In genomic region chr11:69310351-69310750, GRCh38 we compare ENCODE assay signal across 31 cellular contexts. TPM values are rescaled to one million over a fixed set of nuclear protein-coding genes. Genes with fewer than 3 reads are reported as not detected.
DNase-seq lines count a peak whose midpoint lies in the region; ATAC-seq and TF ChIP-seq lines count a peak whose summit lies in the region.
"Had no signal": no experiment of that assay in that cellular context is flagged by ENCODE, and none has a peak within 500 bp of the region (broad histone marks: within the 10 kb centered on the region; RNA-seq: fewer than 3 reads in every experiment).

No MANE protein-coding gene starts in this region.

- TF ChIP-seq CTCF in A673 (conservative IDR thresholded peaks at IDR 0.05; ENCODE audit: low read depth, low read length) (no peak), PC-9 (conservative IDR thresholded peaks at IDR 0.05) (no peak), nephron (IDR thresholded peaks at IDR 0.05; ENCODE audit: unreplicated experiment in 3 of 3) (no peak)

- no peaks in the 10 kb centered on the region for H3K27me3 Mint-ChIP-seq in activated CD4-positive, alpha-beta T cell treated with anti-CD3 and anti-CD28 coated beads, Interleukin-2, amount 10 ng/mL, durations not matched to agents 24 days and 14 days
- H3K27me3 Mint-ChIP-seq in nephron (ENCODE audit: low read depth), result peaks cover 10% of the 10 kb centered on the region
- H3K27me3 Mint-ChIP-seq: activated T-cell treated with anti-CD3 and anti-CD28 coated beads, Interleukin-2, amount 50 U/mL, for 24 hours; CD4-positive, alpha-beta T cell had no signal

- H3K36me3 ChIP-seq in A673 (ENCODE audit: insufficient read depth, low read length, poor library complexity, severe bottlenecking) (peaks cover 34% of the 10 kb centered on the region), PC-9 (ENCODE audit: low read depth) (peaks cover 76% of the 10 kb centered on the region)
- H3K36me3 ChIP-seq: esophagus squamous epithelium, heart left ventricle, left ventricle myocardium inferior, thoracic aorta, vagina had no signal

- POLR2A ChIA-PET in A673 (lab: Charles Lee; ENCODE audit: low non-redundant PET) (no interaction called here), PC-9 (lab: Charles Lee; ENCODE audit: unreplicated experiment) (no interaction called here)

- peaks cover 34% of the 10 kb centered on the region for H3K4me1 Mint-ChIP-seq in activated CD4-positive, alpha-beta T cell treated with anti-CD3 and anti-CD28 coated beads, Interleukin-2, amount 10 ng/mL, durations not matched to agents 24 days and 14 days
- peaks cover 48% of the 10 kb centered on the region for H3K4me1 Mint-ChIP-seq in nephron

- H3F3A ChIP-seq in PC-9 (ENCODE audit: insufficient read depth, low read depth), result peaks cover 88% of the 10 kb centered on the region

- H3K27ac Mint-ChIP-seq in activated CD4-positive, alpha-beta T cell treated with anti-CD3 and anti-CD28 coated beads, Interleukin-2, amount 10 ng/mL, durations not matched to agents 24 days and 14 days, result peak overlapping the region; percentile 83
- H3K27ac Mint-ChIP-seq in nephron, result peak overlapping the region; percentile 8 to 26 (median 19)
- H3K27ac Mint-ChIP-seq: activated T-cell treated with anti-CD3 and anti-CD28 coated beads, Interleukin-2, amount 50 U/mL, for 24 hours had no signal

- H2AFZ ChIP-seq in PC-9, result no peak overlapping the region

- peak overlapping the region; percentile 94 for H3K27ac ChIP-seq in A673 (ENCODE audit: low read depth, low read length, poor library complexity, severe bottlenecking)
- peak overlapping the region; percentile 14; the same call in 1 of the 2 replicates for H3K27ac ChIP-seq in PC-9
- H3K27ac ChIP-seq: body of pancreas, dorsolateral prefrontal cortex, esophagus squamous epithelium, heart left ventricle, left ventricle myocardium inferior, SK-N-MC, thoracic aorta, vagina had no signal

- no peaks in the 10 kb centered on the region for H3K9me2 ChIP-seq in PC-9 (ENCODE audit: insufficient read depth)

- H4K20me1 ChIP-seq in PC-9 (ENCODE audit: insufficient read depth), result peaks cover 80% of the 10 kb centered on the region

- H3K9me3 Mint-ChIP-seq in activated CD4-positive, alpha-beta T cell treated with anti-CD3 and anti-CD28 coated beads, Interleukin-2, amount 10 ng/mL, durations not matched to agents 24 days and 14 days, result no peaks in the 10 kb centered on the region
- H3K9me3 Mint-ChIP-seq in nephron, result no peaks in the 10 kb centered on the region
- H3K9me3 Mint-ChIP-seq: activated T-cell treated with anti-CD3 and anti-CD28 coated beads, Interleukin-2, amount 50 U/mL, for 24 hours; CD4-positive, alpha-beta T cell had no signal

- H3K36me3 Mint-ChIP-seq in activated CD4-positive, alpha-beta T cell treated with anti-CD3 and anti-CD28 coated beads, Interleukin-2, amount 10 ng/mL, durations not matched to agents 24 days and 14 days (ENCODE audit: low read depth), result no peaks in the 10 kb centered on the region
- no peaks in the 10 kb centered on the region for H3K36me3 Mint-ChIP-seq in nephron (ENCODE audit: low read depth)

- ATAC-seq in GM21576 (IDR thresholded peaks at IDR 0.05; ENCODE audit: unreplicated experiment), result no peak
- ATAC-seq: body of pancreas, heart left ventricle had no signal

- H3K27me3 ChIP-seq in A673 (replicated peaks; ENCODE audit: insufficient read depth, low read depth, low read length, poor library complexity), result no peaks in the 10 kb centered on the region
- H3K27me3 ChIP-seq in PC-9 (ENCODE audit: insufficient read depth, low read depth), result no peaks in the 10 kb centered on the region
- H3K27me3 ChIP-seq: body of pancreas, esophagus squamous epithelium, heart left ventricle, vagina had no signal

- BruUV-seq in A673 (replicated peaks; lab: Mats Ljungman, UMichigan) (no TSS peak), PC-9 (replicated peaks; lab: Mats Ljungman, UMichigan) (no TSS peak)

- CTCF ChIA-PET in A673 (lab: Charles Lee), result no interaction called here
- CTCF ChIA-PET in PC-9 (lab: Charles Lee), result no interaction called here

- intact Hi-C loops in activated CD4-positive, alpha-beta T cell treated with anti-CD3 and anti-CD28 coated beads, Interleukin-2, amount 10 ng/mL, durations not matched to agents 24 days and 14 days (cut with micrococcal nuclease), result loop anchor here (2.0 kb wide), 1 partner anchor 26 kb away; no protein-coding TSS in a partner anchor
- intact Hi-C loops in A673 (cut with micrococcal nuclease; ENCODE audit: unreplicated experiment), result loop anchor here (5.0 kb wide), 1 partner anchor 327 kb away; no protein-coding TSS in a partner anchor
- intact Hi-C loops in PC-9 (cut with micrococcal nuclease; ENCODE audit: unreplicated experiment), result no loop called here

- H3K4me3 ChIP-seq in A673 (ENCODE audit: low read depth, low read length, poor library complexity, severe bottlenecking) (no peak overlapping the region), PC-9 (no peak overlapping the region)
- H3K4me3 ChIP-seq: body of pancreas, dorsolateral prefrontal cortex, esophagus squamous epithelium, heart left ventricle, left ventricle myocardium inferior, SK-N-MC, smooth muscle cell, thoracic aorta, vagina had no signal

- H3K4me2 ChIP-seq in PC-9, result no peak overlapping the region
- H3K4me2 ChIP-seq: smooth muscle cell had no signal

- H3K9me3 ChIP-seq in A673 (ENCODE audit: low read depth, low read length, poor library complexity, severe bottlenecking) (no peaks in the 10 kb centered on the region), PC-9 (ENCODE audit: insufficient read depth, low read depth) (no peaks in the 10 kb centered on the region)
- H3K9me3 ChIP-seq: body of pancreas, esophagus squamous epithelium, heart left ventricle, left ventricle myocardium inferior, thoracic aorta, vagina had no signal

- peaks cover 100% of the 10 kb centered on the region for H3K79me2 ChIP-seq in PC-9 (ENCODE audit: low read depth)

- DNase-seq in activated CD4-positive, alpha-beta T cell treated with anti-CD3 and anti-CD28 coated beads, Interleukin-2, amount 10 ng/mL, durations not matched to agents 24 days and 14 days, result no peak
- DNase-seq in activated CD4-positive, alpha-beta T cell treated with anti-CD3 and anti-CD28 coated beads, Interleukin-2, amount 50 U/mL, for 4 hours, result no peak
- DNase-seq in A673 (ENCODE audit: low spot score), result no peak
- no peak for DNase-seq in PC-9
- DNase-seq in GM19240 (ENCODE audit: insufficient read length, low spot score), result no peak
- no peak for DNase-seq in pons (ENCODE audit: low spot score)
- DNase-seq: activated CD4-positive, CD25-positive, alpha-beta regulatory T cell; activated naive CD4-positive, alpha-beta T cell; activated T-cell treated with anti-CD3 and anti-CD28 coated beads, Interleukin-2, amount 50 U/mL, for 24 hours; body of pancreas; CD4-positive, alpha-beta T cell; esophagus squamous epithelium; heart left ventricle; islet precursor cell; KBM-7; left ventricle myocardium inferior; NCI-H1105; NCI-H1930; NCI-H510A treated with DMSO at 0.1 percent for 48 hours; retina had no signal

- H3K4me3 Mint-ChIP-seq in activated CD4-positive, alpha-beta T cell treated with anti-CD3 and anti-CD28 coated beads, Interleukin-2, amount 10 ng/mL, durations not matched to agents 24 days and 14 days, result no peak overlapping the region
- H3K4me3 Mint-ChIP-seq in nephron, result no peak overlapping the region
- H3K4me3 Mint-ChIP-seq: activated T-cell treated with anti-CD3 and anti-CD28 coated beads, Interleukin-2, amount 50 U/mL, for 24 hours; CD4-positive, alpha-beta T cell had no signal

- H3K4me1 ChIP-seq in A673 (ENCODE audit: insufficient read depth, low read length, poor library complexity, severe bottlenecking) (peaks cover 67% of the 10 kb centered on the region), PC-9 (replicated peaks; ENCODE audit: insufficient read depth) (peaks cover 24% of the 10 kb centered on the region)

RNA-seq across cellular contexts. Expression of gene MYEOV, which starts 16.4 kb away (rescaled TPM):
- 0.21 and 0.83 TPM in 2 replicates for total RNA-seq in activated CD4-positive, alpha-beta T cell treated with anti-CD3 and anti-CD28 coated beads, Interleukin-2, amount 10 ng/mL, durations not matched to agents 24 days and 14 days
- 174 and 192 TPM in 2 replicates for total RNA-seq in A673 (2021)
- 182 and 232 TPM in 2 replicates for total RNA-seq in PC-9 (2021)
- total RNA-seq: CD4-positive, alpha-beta T cell; cerebellum; left ventricle myocardium inferior; MCF 10A; myocyte; smooth muscle cell; T-helper 1 cell treated with Interleukin-12 subunit alpha and Interleukin-12 subunit beta and Interleukin-4 antibody, amounts not matched to agents 30 ng/mL and 1 ng/mL, for 36 hours had no signal

Comparison
In these comparisons a context has a peak if more than half of its experiments do, and no peak if none do; other contexts are left out.
1. RNA of gene MYEOV, which starts 16.4 kb away (total RNA-seq): 182 to 232 TPM in PC-9 and 174 to 192 TPM in A673; 0.21 to 0.83 TPM in activated CD4-positive, alpha-beta T cell treated with anti-CD3 and anti-CD28 coated beads, Interleukin-2, amount 10 ng/mL, durations not matched to agents 24 days and 14 days; every median in the first group is over 10 times any median in the second.